In genomic region chr5:181190711-181191525, GRCh38 we compare ENCODE assay signal across 9 cellular contexts. TPM values are rescaled to one million over a fixed set of nuclear protein-coding genes. Genes with fewer than 3 reads are reported as not detected.
A peak's percentile ranks its signal among the peaks of the same experiment; 100 is the strongest.
DNase-seq lines count a peak whose midpoint lies in the region; ATAC-seq, FAIRE-seq and TF ChIP-seq lines count a peak whose summit lies in the region.
"Had no signal": no experiment of that assay in that cellular context is flagged by ENCODE, and none has a peak within 500 bp of the region (broad histone marks: within the 10 kb centered on the region; RNA-seq: fewer than 3 reads in every experiment).

No MANE protein-coding gene starts in this region.

- H3K4me1 ChIP-seq in OCI-LY7 (ENCODE audit: insufficient read depth, low read length, poor library complexity, severe bottlenecking) = peaks cover 27% of the 10 kb centered on the region
- H3K4me1 ChIP-seq in GM12878 (ENCODE audit: control insufficient read depth, insufficient read depth, low read length) = peaks cover 6% of the 10 kb centered on the region
- H3K4me1 ChIP-seq in keratinocyte (ENCODE audit: control insufficient read depth, extremely low read depth, insufficient read depth, low read length) = peaks cover 17% of the 10 kb centered on the region

- H3K36me3 Mint-ChIP-seq in CD4-positive, alpha-beta T cell (ENCODE audit: low read depth) = peaks cover 60% of the 10 kb centered on the region

- no peaks in the 10 kb centered on the region for H3K27me3 ChIP-seq in CD4-positive, alpha-beta T cell (ENCODE audit: control insufficient read depth, insufficient read depth, low read length)
- H3K27me3 ChIP-seq in H7 (ENCODE audit: control insufficient read depth, insufficient read depth, low read length) (peaks cover 26% of the 10 kb centered on the region), GM12878 (replicated peaks in 1 of 2; ENCODE audit: control insufficient read depth in 2 of 2, insufficient read depth in 2 of 2, low read length in 1 of 2) (no peaks in the 10 kb centered on the region), keratinocyte (ENCODE audit: control insufficient read depth, extremely low read depth, insufficient read depth, low read length) (no peaks in the 10 kb centered on the region)

- TF ChIP-seq CTCF in CD4-positive, alpha-beta T cell (IDR thresholded peaks at IDR 0.05) = peak; percentile 26
- peak; percentile 83 for TF ChIP-seq CTCF in OCI-LY7 (conservative IDR thresholded peaks at IDR 0.05; ENCODE audit: low read length)
- TF ChIP-seq CTCF in GM12878 (IDR thresholded peaks at IDR 0.05 in 2 of 3, conservative IDR thresholded peaks at IDR 0.05 in 1 of 3; ENCODE audit: control insufficient read depth in 2 of 3, extremely low read depth in 1 of 3, insufficient read depth in 1 of 3, low read depth in 3 of 3, low read length in 3 of 3) = peak; percentile 34 to 45 (median 42)
- peak in 1 of 3 experiments; percentile 22 for TF ChIP-seq CTCF in keratinocyte (optimal IDR thresholded peaks at IDR 0.05 in 1 of 3, IDR thresholded peaks at IDR 0.05 in 1 of 3, conservative IDR thresholded peaks at IDR 0.05 in 1 of 3; ENCODE audit: extremely low read depth in 1 of 3, insufficient read depth in 2 of 3, low read length in 3 of 3)

- H3K27ac ChIP-seq in CD4-positive, alpha-beta T cell (ENCODE audit: low read depth, low read length) = peak overlapping the region; percentile 62
- H3K27ac ChIP-seq in OCI-LY7 (ENCODE audit: low read depth, low read length, poor library complexity, severe bottlenecking) = peak overlapping the region; percentile 82
- peak overlapping the region; percentile 67 for H3K27ac ChIP-seq in GM12878 (ENCODE audit: control insufficient read depth, insufficient read depth)
- H3K27ac ChIP-seq in keratinocyte (ENCODE audit: control insufficient read depth, insufficient read depth, low read length) = peak overlapping the region; percentile 38

- dilution Hi-C loops in keratinocyte (cut with MboI; ENCODE audit: extremely low pct_ligation_motif_present, low sequenced_read_pairs) = no loop called here

- ATAC-seq in CD4-positive, alpha-beta T cell (ENCODE audit: poor library complexity) = peak; percentile 5
- peak; percentile 15 for ATAC-seq in GM12878
- ATAC-seq in HG03378 (IDR thresholded peaks at IDR 0.05; ENCODE audit: unreplicated experiment) = no peak

- POLR2A ChIA-PET in CD4-positive, alpha-beta T cell (lab: Charles Lee) = interaction anchor here (1.0 to 8.3 kb wide), 21 partner anchors 13 to 1567 kb away, joined by 3 to 292 read pairs (median 5); partner anchors contain the start of genes HNRNPH1, RACK1, TRIM41 and TRIM52
- POLR2A ChIA-PET in OCI-LY7 (lab: Charles Lee) = interaction anchor here (0.6 to 3.3 kb wide), 15 partner anchors 11 to 370 kb away, joined by 3 to 25 read pairs (median 5); partner anchors contain the start of genes TRIM41 and TRIM52
- POLR2A ChIA-PET in GM12878 (lab: Charles Lee) = interaction anchor here (0.8 to 4.5 kb wide), 15 partner anchors 8 to 71 kb away, joined by 3 to 41 read pairs (median 5); partner anchors contain the start of genes RACK1, TRIM52 and TRIM7

- peak; percentile 75 for FAIRE-seq in GM12878 (lab: Jason Lieb, UNC)
- FAIRE-seq in keratinocyte (lab: Jason Lieb, UNC) = no peak

- H3K9me3 Mint-ChIP-seq in CD4-positive, alpha-beta T cell = peaks cover 4% of the 10 kb centered on the region

- in situ Hi-C loops in GM12878 (cut with MboI) = no loop called here

- under 1% methylated on average over 66 of the region's 66 CpGs for WGBS in GM12878 (ENCODE audit: insufficient coverage, insufficient replicate concordance, low lambda C conversion rate, missing lambda C conversion rate)

- no peak for TF ChIP-seq EP300 in GM12878 (IDR thresholded peaks at IDR 0.05; ENCODE audit: borderline replicate concordance in 1 of 2, control insufficient read depth in 1 of 2, low read depth in 2 of 2, low read length in 2 of 2)

- TF ChIP-seq RAD21 in GM12878 (IDR thresholded peaks at IDR 0.05; ENCODE audit: insufficient read depth, low read depth, low read length) = 0 out of 2 replicates have a peak, but pooled peaks have one; percentile 5

- no peaks in the 10 kb centered on the region for H3K9me3 ChIP-seq in CD4-positive, alpha-beta T cell (ENCODE audit: control insufficient read depth, low read length)
- H3K9me3 ChIP-seq in OCI-LY7 (ENCODE audit: low read length) = no peaks in the 10 kb centered on the region
- no peaks in the 10 kb centered on the region for H3K9me3 ChIP-seq in GM12878 (replicated peaks; ENCODE audit: control insufficient read depth, insufficient read depth, low read length)
- no peaks in the 10 kb centered on the region for H3K9me3 ChIP-seq in keratinocyte (ENCODE audit: control insufficient read depth, low read depth, low read length)

- peaks cover 8% of the 10 kb centered on the region; the same call in 1 of the 2 replicates for H3K79me2 ChIP-seq in OCI-LY7 (ENCODE audit: insufficient read depth, low read depth, low read length)
- no peaks in the 10 kb centered on the region; the same call in 1 of the 2 replicates for H3K79me2 ChIP-seq in GM12878 (ENCODE audit: control insufficient read depth, insufficient read depth, low read length)
- H3K79me2 ChIP-seq in keratinocyte (ENCODE audit: control insufficient read depth, insufficient read depth, low read length) = peaks cover 2% of the 10 kb centered on the region

- H4K20me1 ChIP-seq in OCI-LY7 (ENCODE audit: insufficient read depth, low read length) (no peaks in the 10 kb centered on the region), GM12878 (ENCODE audit: control insufficient read depth, insufficient read depth) (no peaks in the 10 kb centered on the region), keratinocyte (ENCODE audit: control insufficient read depth, extremely low read depth, insufficient read depth, low read length) (peaks cover 2% of the 10 kb centered on the region)

- H3K4me2 ChIP-seq in OCI-LY7 (ENCODE audit: low read length) (peak overlapping the region; percentile 85), GM12878 (ENCODE audit: control insufficient read depth, insufficient read depth) (peak overlapping the region; percentile 86), keratinocyte (ENCODE audit: control insufficient read depth, extremely low read depth, insufficient read depth, low read depth, low read length) (peak overlapping the region; percentile 100)

- no peaks in the 10 kb centered on the region for H3K9me2 ChIP-seq in OCI-LY7 (ENCODE audit: insufficient read depth, low read length)

- H3K27me3 Mint-ChIP-seq in CD4-positive, alpha-beta T cell = peaks cover 35% of the 10 kb centered on the region

- peaks cover 55% of the 10 kb centered on the region for H3K4me1 Mint-ChIP-seq in CD4-positive, alpha-beta T cell (ENCODE audit: low read depth)

- RAD21 ChIA-PET in GM12878 (lab: Charles Lee; ENCODE audit: unreplicated experiment) = interaction anchor here (0.8 to 6.9 kb wide), 10 partner anchors 7 to 360 kb away, joined by 3 to 72 read pairs (median 4); partner anchors contain the start of genes TRIM41, TRIM52 and TRIM7

- CTCF ChIA-PET in CD4-positive, alpha-beta T cell (lab: Charles Lee) = interaction anchor here (0.9 to 2.2 kb wide), 5 partner anchors 16 to 57 kb away, joined by 3 to 12 read pairs (median 5); partner anchors contain the start of gene TRIM41
- CTCF ChIA-PET in OCI-LY7 (lab: Charles Lee; ENCODE audit: unreplicated experiment) = interaction anchor here (1.0 kb wide), 1 partner anchor 27 kb away, joined by 3 read pairs; no protein-coding TSS in a partner anchor
- CTCF ChIA-PET in GM12878 (lab: Yijun Ruan, JAX) = interaction anchor here (0.9 to 7.6 kb wide), 12 partner anchors 8 to 387 kb away, joined by 3 to 96 read pairs (median 4); partner anchors contain the start of gene TRIM7

- BruUV-seq in OCI-LY7 (replicated peaks; lab: Mats Ljungman, UMichigan) = no TSS peak
- BruUV-seq in GM12878 (replicated peaks; lab: Mats Ljungman, UMichigan) = no TSS peak

- peak in 7 of 10 experiments; percentile 13 to 45 (median 35) for DNase-seq in CD4-positive, alpha-beta T cell
- DNase-seq in H7 (peak; percentile 69), OCI-LY7 (ENCODE audit: low spot score) (peak; percentile 77), GM12878 (ENCODE audit: low read depth, low spot score) (no peak), keratinocyte (ENCODE audit: low read depth, low spot score) (no peak), NCI-H345 (lab: John Stamatoyannopoulos, UW) (no peak)
- DNase-seq in stimulated activated CD4-positive, alpha-beta T cell treated with anti-CD3 and anti-CD28 coated beads, Interleukin-4, amount 100 ng/mL, for 48 hours (ENCODE audit: low read depth in 2 of 2) = peak; percentile 42 to 44

- intact Hi-C loops in CD4-positive, alpha-beta T cell (cut with DNase I, micrococcal nuclease) = loop anchor here (1.0 kb wide), 6 partner anchors 15 to 70 kb away; partner anchors contain the start of gene TRIM52 (in 1 of the 2)
- intact Hi-C loops in OCI-LY7 (cut with micrococcal nuclease; ENCODE audit: unreplicated experiment) (loop anchor here (1.0 kb wide), 3 partner anchors 16 to 32 kb away; partner anchors contain the start of gene TRIM41), GM12878 (cut with micrococcal nuclease; ENCODE audit: unreplicated experiment) (loop anchor here (1.0 kb wide), 2 partner anchors 16 to 31 kb away; no protein-coding TSS in a partner anchor)

- peak overlapping the region; percentile 99 for H3K27ac Mint-ChIP-seq in CD4-positive, alpha-beta T cell

- H3K9ac ChIP-seq in GM12878 (ENCODE audit: control insufficient read depth, insufficient read depth, low read length) (peak overlapping the region; percentile 77), keratinocyte (ENCODE audit: control insufficient read depth, extremely low read depth, insufficient read depth, low read length) (peak overlapping the region; percentile 71)

- no peaks in the 10 kb centered on the region for H3K9me1 ChIP-seq in keratinocyte (ENCODE audit: control insufficient read depth, extremely low read depth, insufficient read depth, low read length)

- SMC1A ChIA-PET in GM12878 (lab: Charles Lee; ENCODE audit: uncharacterized antibody, unreplicated experiment) = interaction anchor here (0.5 to 4.5 kb wide), 11 partner anchors 9 to 400 kb away, joined by 3 to 40 read pairs (median 3); partner anchors contain the start of genes TRIM41 and TRIM7

- no peak; the same call in 1 of the 2 replicates for TF ChIP-seq POLR2A in GM12878 (IDR thresholded peaks at IDR 0.05; ENCODE audit: low read depth, low read length)

- H3K4me3 ChIP-seq in H7 (ENCODE audit: insufficient read depth, low read depth, low read length) = peak overlapping the region; percentile 83
- peak overlapping the region; percentile 69 for H3K4me3 ChIP-seq in OCI-LY7 (ENCODE audit: low read depth, low read length, poor library complexity, severe bottlenecking)
- peak overlapping the region; percentile 95 for H3K4me3 ChIP-seq in GM12878
- H3K4me3 ChIP-seq in keratinocyte (ENCODE audit: control insufficient read depth in 2 of 3, extremely low read depth in 1 of 3, insufficient read depth in 2 of 3, low read depth in 1 of 3, low read length in 3 of 3) = peak overlapping the region; percentile 54 to 87 (median 85)

- H3K4me3 Mint-ChIP-seq in CD4-positive, alpha-beta T cell = peak overlapping the region; percentile 99

- peak overlapping the region; percentile 75 for H2AFZ ChIP-seq in OCI-LY7 (ENCODE audit: low read length)
- H2AFZ ChIP-seq in GM12878 (ENCODE audit: control insufficient read depth, low read depth, low read length) = peak overlapping the region; percentile 94
- H2AFZ ChIP-seq in keratinocyte (ENCODE audit: control insufficient read depth, low read length) = peak overlapping the region; percentile 97

- no peaks in the 10 kb centered on the region for H3K36me3 ChIP-seq in H7 (replicated peaks; ENCODE audit: control insufficient read depth, insufficient read depth, low read length)
- H3K36me3 ChIP-seq in OCI-LY7 (ENCODE audit: insufficient read depth, low read length) = no peaks in the 10 kb centered on the region
- no peaks in the 10 kb centered on the region for H3K36me3 ChIP-seq in GM12878 (ENCODE audit: control insufficient read depth in 2 of 2, insufficient read depth in 2 of 2, low read length in 1 of 2)
- H3K36me3 ChIP-seq in keratinocyte (ENCODE audit: control insufficient read depth in 2 of 2, extremely low read depth in 1 of 2, insufficient read depth in 2 of 2, low read length in 2 of 2) = peaks cover 5% of the 10 kb centered on the region in 2 experiments

RNA-seq across cellular contexts. Expression of gene TRIM7, which starts 14.1 kb away (rescaled TPM):
- 1 to 10 TPM; 3.4 to 3.8 TPM for total RNA-seq in CD4-positive, alpha-beta T cell
- 0.07 and 0.92 TPM in 2 replicates for total RNA-seq in H7 (2014; rRNA removed; shearing (Covaris generic))
- 0.22 and 0.44 TPM in 2 replicates for total RNA-seq in OCI-LY7 (2014; rRNA removed; shearing (Covaris generic))
- 1.8 and 2.2 TPM in 2 replicates for total RNA-seq in OCI-LY7 (2022)
- total RNA-seq in GM12878 (2013; cell fraction: nucleolus; rRNA removed) = 0.59 and 0.84 TPM in 2 replicates
- total RNA-seq in GM12878 (2014; rRNA removed) = 0.54 and 1.1 TPM in 2 replicates
- 0.22 and 0.46 TPM in 2 replicates for total RNA-seq in GM12878 (2014; rRNA removed; fragmentation: Illumina TruSeq; extraction: Trizol)
- 0.38 and 0.96 TPM in 2 replicates for total RNA-seq in GM12878 (2021)
- polyA plus RNA-seq in GM12878 (2011; ENCODE audit: low read depth) = 1.1 TPM
- polyA plus RNA-seq in GM12878 (2011; rRNA removed) = 1.6 TPM in 2 replicates
- polyA plus RNA-seq in GM12878 (2011; cell fraction: cytosol; rRNA removed) = 0.97 and 1.0 TPM in 2 replicates
- polyA plus RNA-seq in GM12878 (2011; cell fraction: nucleus; rRNA removed) = 2.2 and 2.4 TPM in 2 replicates
- 0.87 and 1.7 TPM in 2 replicates for polyA plus RNA-seq in GM12878 (2012)
- 0.32 and 0.33 TPM in 2 replicates for polyA plus RNA-seq in GM12878 (2014; fragmentation: Illumina TruSeq; extraction: Trizol)
- polyA plus RNA-seq in GM12878 (2014; fragmentation: Nextera tagmentation; extraction: Ambion mirVana) = under 1 TPM; 0.02 to 0.20 TPM
- polyA plus RNA-seq in GM12878 (2014; rRNA removed) = 0.84 and 1.1 TPM in 2 replicates
- polyA plus RNA-seq in GM12878 (2016; fragmentation: Nextera tagmentation; extraction: Ambion mirVana) = 1 to 10 TPM in 1 of 2 experiments, under 1 TPM in 1; 0.44 to 1.3 TPM
- polyA minus RNA-seq in GM12878 (2011; rRNA and poly(A)+ RNA removed) = 0.80 and 0.88 TPM in 2 replicates
- polyA minus RNA-seq in GM12878 (2011; cell fraction: cytosol; rRNA and poly(A)+ RNA removed) = 0.83 and 1.1 TPM in 2 replicates
- 0.73 and 1.5 TPM in 2 replicates for polyA minus RNA-seq in GM12878 (2011; cell fraction: nucleus; rRNA and poly(A)+ RNA removed)
- polyA plus RNA-seq in keratinocyte = 21.7 to 27.6 TPM (median 22.4 TPM) in 3 replicates
- 8.8 TPM for polyA plus RNA-seq in keratinocyte (2011; ENCODE audit: low read depth)
- 20.1 and 22.0 TPM in 2 replicates for polyA plus RNA-seq in keratinocyte (2011; cell fraction: cytosol; rRNA removed)
- polyA plus RNA-seq in keratinocyte (2011; cell fraction: nucleus; rRNA removed) = 28.5 and 29.7 TPM in 2 replicates
- 16.7 and 25.6 TPM in 2 replicates for polyA plus RNA-seq in keratinocyte (2012; ENCODE audit: low replicate concordance)
- 7.2 to 10.6 TPM (median 8.1 TPM) in 3 replicates for polyA minus RNA-seq in keratinocyte
- 15.7 TPM for polyA minus RNA-seq in keratinocyte (2011; cell fraction: cytosol; rRNA and poly(A)+ RNA removed)
- 7.7 and 9.9 TPM in 2 replicates for polyA minus RNA-seq in keratinocyte (2011; cell fraction: nucleus; rRNA and poly(A)+ RNA removed)

RNA-seq across cellular contexts. Expression of gene TRIM41, which starts 32.2 kb away (rescaled TPM):
- 10 to 100 TPM; 21.4 to 24.0 TPM for total RNA-seq in CD4-positive, alpha-beta T cell
- 13.6 and 19.8 TPM in 2 replicates for total RNA-seq in H7 (2014; rRNA removed; shearing (Covaris generic))
- total RNA-seq in OCI-LY7 (2014; rRNA removed; shearing (Covaris generic)) = 30.2 and 30.4 TPM in 2 replicates
- total RNA-seq in OCI-LY7 (2022) (68.2 and 73.4 TPM in 2 replicates), GM12878 (2014; rRNA removed) (16.0 and 17.2 TPM in 2 replicates), GM12878 (2014; rRNA removed; fragmentation: Illumina TruSeq; extraction: Trizol) (10.5 and 10.6 TPM in 2 replicates), GM12878 (2021) (24.6 and 28.9 TPM in 2 replicates)
- total RNA-seq in GM12878 (2013; cell fraction: nucleolus; rRNA removed) = 30.1 and 34.3 TPM in 2 replicates
- 11.5 TPM for polyA plus RNA-seq in GM12878 (2011; ENCODE audit: low read depth)
- polyA plus RNA-seq in GM12878 (2011; rRNA removed) (14.8 and 17.7 TPM in 2 replicates), GM12878 (2014; fragmentation: Illumina TruSeq; extraction: Trizol) (9.4 and 10.6 TPM in 2 replicates), GM12878 (2014; fragmentation: Nextera tagmentation; extraction: Ambion mirVana) (1 to 10 TPM; 1.0 to 3.2 TPM), GM12878 (2014; rRNA removed) (21.5 and 24.4 TPM in 2 replicates), GM12878 (2016; fragmentation: Nextera tagmentation; extraction: Ambion mirVana) (1 to 10 TPM; 5.2 to 5.5 TPM), keratinocyte (11.8 to 14.1 TPM (median 13.4 TPM) in 3 replicates)
- 16.4 and 21.9 TPM in 2 replicates for polyA plus RNA-seq in GM12878 (2011; cell fraction: cytosol; rRNA removed)
- 173 and 195 TPM in 2 replicates for polyA plus RNA-seq in GM12878 (2011; cell fraction: nucleus; rRNA removed)
- 21.7 and 28.2 TPM in 2 replicates for polyA plus RNA-seq in GM12878 (2012)
- polyA minus RNA-seq in GM12878 (2011; rRNA and poly(A)+ RNA removed) = 8.6 and 10.9 TPM in 2 replicates
- 6.8 and 7.5 TPM in 2 replicates for polyA minus RNA-seq in GM12878 (2011; cell fraction: cytosol; rRNA and poly(A)+ RNA removed)
- 16.0 and 24.7 TPM in 2 replicates for polyA minus RNA-seq in GM12878 (2011; cell fraction: nucleus; rRNA and poly(A)+ RNA removed)
- polyA plus RNA-seq in keratinocyte (2011; ENCODE audit: low read depth) = 6.8 TPM
- 9.2 and 12.8 TPM in 2 replicates for polyA plus RNA-seq in keratinocyte (2011; cell fraction: cytosol; rRNA removed)
- polyA plus RNA-seq in keratinocyte (2011; cell fraction: nucleus; rRNA removed) = 40.3 and 44.3 TPM in 2 replicates
- polyA plus RNA-seq in keratinocyte (2012; ENCODE audit: low replicate concordance) = 12.2 and 19.8 TPM in 2 replicates
- 5.2 to 10.3 TPM (median 5.3 TPM) in 3 replicates for polyA minus RNA-seq in keratinocyte
- 12.5 TPM for polyA minus RNA-seq in keratinocyte (2011; cell fraction: cytosol; rRNA and poly(A)+ RNA removed)
- 11.0 and 11.1 TPM in 2 replicates for polyA minus RNA-seq in keratinocyte (2011; cell fraction: nucleus; rRNA and poly(A)+ RNA removed)

RNA-seq across cellular contexts. Expression of gene OR2V2, which starts 43.5 kb away (rescaled TPM):
- total RNA-seq in CD4-positive, alpha-beta T cell = not detected
- total RNA-seq in H7 (2014; rRNA removed; shearing (Covaris generic)) = not detected in 2 replicates
- total RNA-seq in OCI-LY7 (2014; rRNA removed; shearing (Covaris generic)) = 0.06 and 0.23 TPM in 2 replicates
- total RNA-seq in OCI-LY7 (2022) = not detected in 2 replicates
- 0.20 and 0.56 TPM in 2 replicates for total RNA-seq in GM12878 (2013; cell fraction: nucleolus; rRNA removed)
- total RNA-seq in GM12878 (2014; rRNA removed) = not detected in 2 replicates
- not detected in 2 replicates for total RNA-seq in GM12878 (2014; rRNA removed; fragmentation: Illumina TruSeq; extraction: Trizol)
- not detected in 2 replicates for total RNA-seq in GM12878 (2021)
- not detected for polyA plus RNA-seq in GM12878 (2011; ENCODE audit: low read depth)
- 0.14 and 0.26 TPM in 2 replicates for polyA plus RNA-seq in GM12878 (2011; rRNA removed)
- polyA plus RNA-seq in GM12878 (2011; cell fraction: cytosol; rRNA removed) = 0.09 and 0.13 TPM in 2 replicates
- polyA plus RNA-seq in GM12878 (2011; cell fraction: nucleus; rRNA removed) = 0.22 and 0.25 TPM in 2 replicates
- not detected in 2 replicates for polyA plus RNA-seq in GM12878 (2012)
- polyA plus RNA-seq in GM12878 (2014; fragmentation: Illumina TruSeq; extraction: Trizol) = 0.11 TPM in 1 of 2 replicates, not detected in the other
- not detected for polyA plus RNA-seq in GM12878 (2014; fragmentation: Nextera tagmentation; extraction: Ambion mirVana)
- not detected in 2 replicates for polyA plus RNA-seq in GM12878 (2014; rRNA removed)
- polyA plus RNA-seq in GM12878 (2016; fragmentation: Nextera tagmentation; extraction: Ambion mirVana) = not detected
- polyA minus RNA-seq in GM12878 (2011; rRNA and poly(A)+ RNA removed) = 0.05 and 0.88 TPM in 2 replicates
- not detected in 2 replicates for polyA minus RNA-seq in GM12878 (2011; cell fraction: cytosol; rRNA and poly(A)+ RNA removed)
- 0.24 and 0.29 TPM in 2 replicates for polyA minus RNA-seq in GM12878 (2011; cell fraction: nucleus; rRNA and poly(A)+ RNA removed)
- polyA plus RNA-seq in keratinocyte = not detected in 3 replicates
- not detected for polyA plus RNA-seq in keratinocyte (2011; ENCODE audit: low read depth)
- polyA plus RNA-seq in keratinocyte (2011; cell fraction: cytosol; rRNA removed) = not detected in 2 replicates
- polyA plus RNA-seq in keratinocyte (2011; cell fraction: nucleus; rRNA removed) = not detected in 2 replicates
- polyA plus RNA-seq in keratinocyte (2012; ENCODE audit: low replicate concordance) = not detected in 2 replicates
- polyA minus RNA-seq in keratinocyte = not detected in 3 replicates
- not detected for polyA minus RNA-seq in keratinocyte (2011; cell fraction: cytosol; rRNA and poly(A)+ RNA removed)
- not detected in 2 replicates for polyA minus RNA-seq in keratinocyte (2011; cell fraction: nucleus; rRNA and poly(A)+ RNA removed)
- total RNA-seq: temporal lobe had no signal

RNA-seq across cellular contexts. Expression of gene RACK1, which starts 52.8 kb away (rescaled TPM):
- total RNA-seq in CD4-positive, alpha-beta T cell = 1,000 to 10,000 TPM; 2,499 to 2,682 TPM
- total RNA-seq in H7 (2014; rRNA removed; shearing (Covaris generic)) = 5,491 and 6,126 TPM in 2 replicates
- 4,583 and 5,614 TPM in 2 replicates for total RNA-seq in OCI-LY7 (2014; rRNA removed; shearing (Covaris generic))
- total RNA-seq in OCI-LY7 (2022) (2,077 and 2,357 TPM in 2 replicates), GM12878 (2014; rRNA removed) (6,385 and 6,584 TPM in 2 replicates), GM12878 (2014; rRNA removed; fragmentation: Illumina TruSeq; extraction: Trizol) (4,111 and 4,251 TPM in 2 replicates), GM12878 (2021) (2,742 and 2,873 TPM in 2 replicates)
- total RNA-seq in GM12878 (2013; cell fraction: nucleolus; rRNA removed) = 1,060 and 1,082 TPM in 2 replicates
- 2,498 TPM for polyA plus RNA-seq in GM12878 (2011; ENCODE audit: low read depth)
- polyA plus RNA-seq in GM12878 (2011; rRNA removed) (2,058 and 4,963 TPM in 2 replicates), GM12878 (2014; fragmentation: Illumina TruSeq; extraction: Trizol) (2,869 and 4,083 TPM in 2 replicates), GM12878 (2014; fragmentation: Nextera tagmentation; extraction: Ambion mirVana) (1,000 to 10,000 TPM; 3,729 to 5,412 TPM), GM12878 (2014; rRNA removed) (5,813 and 5,897 TPM in 2 replicates), GM12878 (2016; fragmentation: Nextera tagmentation; extraction: Ambion mirVana) (1,000 to 10,000 TPM; 1,365 to 1,424 TPM), keratinocyte (3,291 to 4,197 TPM (median 3,883 TPM) in 3 replicates)
- polyA plus RNA-seq in GM12878 (2011; cell fraction: cytosol; rRNA removed) = 6,471 and 7,747 TPM in 2 replicates
- 2,792 and 3,345 TPM in 2 replicates for polyA plus RNA-seq in GM12878 (2011; cell fraction: nucleus; rRNA removed)
- polyA plus RNA-seq in GM12878 (2012) = 4,319 and 4,635 TPM in 2 replicates
- 6,568 and 9,193 TPM in 2 replicates for polyA minus RNA-seq in GM12878 (2011; rRNA and poly(A)+ RNA removed)
- 1,862 and 1,930 TPM in 2 replicates for polyA minus RNA-seq in GM12878 (2011; cell fraction: cytosol; rRNA and poly(A)+ RNA removed)
- 910 and 1,213 TPM in 2 replicates for polyA minus RNA-seq in GM12878 (2011; cell fraction: nucleus; rRNA and poly(A)+ RNA removed)
- polyA plus RNA-seq in keratinocyte (2011; ENCODE audit: low read depth) = 6,866 TPM
- polyA plus RNA-seq in keratinocyte (2011; cell fraction: cytosol; rRNA removed) = 3,208 and 4,094 TPM in 2 replicates
- 1,292 and 1,405 TPM in 2 replicates for polyA plus RNA-seq in keratinocyte (2011; cell fraction: nucleus; rRNA removed)
- 2,997 and 3,266 TPM in 2 replicates for polyA plus RNA-seq in keratinocyte (2012; ENCODE audit: low replicate concordance)
- 6,396 to 10,268 TPM (median 9,173 TPM) in 3 replicates for polyA minus RNA-seq in keratinocyte
- polyA minus RNA-seq in keratinocyte (2011; cell fraction: cytosol; rRNA and poly(A)+ RNA removed) = 5,229 TPM
- polyA minus RNA-seq in keratinocyte (2011; cell fraction: nucleus; rRNA and poly(A)+ RNA removed) = 1,104 and 1,134 TPM in 2 replicates

RNA-seq across cellular contexts. Expression of gene OR2V1, which starts 59.9 kb away (rescaled TPM):
- total RNA-seq in CD4-positive, alpha-beta T cell = not detected
- total RNA-seq in H7 (2014; rRNA removed; shearing (Covaris generic)) = not detected in 2 replicates
- not detected in 2 replicates for total RNA-seq in OCI-LY7 (2014; rRNA removed; shearing (Covaris generic))
- total RNA-seq in OCI-LY7 (2022) = not detected in 2 replicates
- 1.1 and 2.0 TPM in 2 replicates for total RNA-seq in GM12878 (2013; cell fraction: nucleolus; rRNA removed)
- total RNA-seq in GM12878 (2014; rRNA removed) = 0.05 TPM in 1 of 2 replicates, not detected in the other
- not detected in 2 replicates for total RNA-seq in GM12878 (2014; rRNA removed; fragmentation: Illumina TruSeq; extraction: Trizol)
- not detected in 2 replicates for total RNA-seq in GM12878 (2021)
- polyA plus RNA-seq in GM12878 (2011; ENCODE audit: low read depth) = 0.18 TPM
- 3.2 and 4.4 TPM in 2 replicates for polyA plus RNA-seq in GM12878 (2011; rRNA removed)
- polyA plus RNA-seq in GM12878 (2011; cell fraction: cytosol; rRNA removed) = 3.7 and 4.0 TPM in 2 replicates
- polyA plus RNA-seq in GM12878 (2011; cell fraction: nucleus; rRNA removed) = 1.9 and 4.3 TPM in 2 replicates
- polyA plus RNA-seq in GM12878 (2012) = 0.18 and 0.20 TPM in 2 replicates
- polyA plus RNA-seq in GM12878 (2014; fragmentation: Illumina TruSeq; extraction: Trizol) = not detected in 2 replicates
- not detected for polyA plus RNA-seq in GM12878 (2014; fragmentation: Nextera tagmentation; extraction: Ambion mirVana)
- not detected in 2 replicates for polyA plus RNA-seq in GM12878 (2014; rRNA removed)
- polyA plus RNA-seq in GM12878 (2016; fragmentation: Nextera tagmentation; extraction: Ambion mirVana) = under 1 TPM in 1 of 2 experiments, not detected in 1; 0.20 TPM
- 3.6 and 4.9 TPM in 2 replicates for polyA minus RNA-seq in GM12878 (2011; rRNA and poly(A)+ RNA removed)
- polyA minus RNA-seq in GM12878 (2011; cell fraction: cytosol; rRNA and poly(A)+ RNA removed) = 0.53 and 1.8 TPM in 2 replicates
- 0.85 and 0.86 TPM in 2 replicates for polyA minus RNA-seq in GM12878 (2011; cell fraction: nucleus; rRNA and poly(A)+ RNA removed)
- not detected in 3 replicates for polyA plus RNA-seq in keratinocyte
- not detected for polyA plus RNA-seq in keratinocyte (2011; ENCODE audit: low read depth)
- not detected in 2 replicates for polyA plus RNA-seq in keratinocyte (2011; cell fraction: cytosol; rRNA removed)
- polyA plus RNA-seq in keratinocyte (2011; cell fraction: nucleus; rRNA removed) = not detected in 2 replicates
- not detected in 2 replicates for polyA plus RNA-seq in keratinocyte (2012; ENCODE audit: low replicate concordance)
- not detected in 3 replicates for polyA minus RNA-seq in keratinocyte
- polyA minus RNA-seq in keratinocyte (2011; cell fraction: cytosol; rRNA and poly(A)+ RNA removed) = not detected
- polyA minus RNA-seq in keratinocyte (2011; cell fraction: nucleus; rRNA and poly(A)+ RNA removed) = not detected in 2 replicates
- total RNA-seq: temporal lobe had no signal

Comparison
In these comparisons a context has a peak if more than half of its experiments do, and no peak if none do; other contexts are left out.
1. DNase-seq: peak in CD4-positive, alpha-beta T cell (7 of 10), H7 (single experiment), OCI-LY7 (single experiment) and stimulated activated CD4-positive, alpha-beta T cell treated with anti-CD3 and anti-CD28 coated beads, Interleukin-4, amount 100 ng/mL, for 48 hours (2 of 2); none in GM12878 (single experiment), keratinocyte (single experiment) and NCI-H345 (single experiment).
2. Peak in every context shown above with its lines, with median percentiles within 50 percentile points of each other: H3K27ac ChIP-seq, H3K4me3 ChIP-seq, H2AFZ ChIP-seq and H3K4me2 ChIP-seq.